1 cellular context compared by ENCODE assay signal in the genomic region with DNA sequence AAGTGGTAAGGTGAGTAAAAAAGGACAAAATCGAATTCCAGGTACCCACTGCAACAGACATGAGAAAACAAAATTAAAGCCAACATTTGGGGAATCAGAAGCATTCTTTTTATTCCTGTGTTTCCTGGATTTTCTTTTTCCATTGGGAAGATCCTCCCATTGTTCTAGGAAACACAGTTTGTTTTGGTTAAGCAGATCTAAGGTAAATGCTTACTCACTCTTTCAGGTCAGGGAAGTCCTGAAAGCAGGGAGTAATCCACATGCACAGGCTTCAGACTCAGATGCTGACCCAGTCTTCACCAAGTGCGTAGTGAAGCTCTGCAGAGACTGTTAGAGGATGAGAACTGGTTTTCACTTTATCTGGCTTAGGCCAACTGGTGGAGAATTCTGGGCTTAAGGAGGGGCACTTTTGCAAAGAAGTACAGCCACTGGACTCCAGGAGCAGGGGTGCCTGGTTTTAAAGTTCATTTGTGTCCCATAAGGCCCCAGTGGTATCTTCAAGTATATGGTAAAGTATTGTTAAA.
TF ChIP-seq lines count a peak whose summit lies in the region.

No MANE protein-coding gene starts in this region.

TF ChIP-seq in GM23338, 12 proteins besides CTCF, POLR2A, EP300 and RAD21 (continued from another document):
- TF ChIP-seq, protein P1, sequence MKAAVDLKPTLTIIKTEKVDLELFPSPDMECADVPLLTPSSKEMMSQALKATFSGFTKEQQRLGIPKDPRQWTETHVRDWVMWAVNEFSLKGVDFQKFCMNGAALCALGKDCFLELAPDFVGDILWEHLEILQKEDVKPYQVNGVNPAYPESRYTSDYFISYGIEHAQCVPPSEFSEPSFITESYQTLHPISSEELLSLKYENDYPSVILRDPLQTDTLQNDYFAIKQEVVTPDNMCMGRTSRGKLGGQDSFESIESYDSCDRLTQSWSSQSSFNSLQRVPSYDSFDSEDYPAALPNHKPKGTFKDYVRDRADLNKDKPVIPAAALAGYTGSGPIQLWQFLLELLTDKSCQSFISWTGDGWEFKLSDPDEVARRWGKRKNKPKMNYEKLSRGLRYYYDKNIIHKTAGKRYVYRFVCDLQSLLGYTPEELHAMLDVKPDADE (IDR thresholded peaks at IDR 0.05): no peak
- TF ChIP-seq, protein P2, sequence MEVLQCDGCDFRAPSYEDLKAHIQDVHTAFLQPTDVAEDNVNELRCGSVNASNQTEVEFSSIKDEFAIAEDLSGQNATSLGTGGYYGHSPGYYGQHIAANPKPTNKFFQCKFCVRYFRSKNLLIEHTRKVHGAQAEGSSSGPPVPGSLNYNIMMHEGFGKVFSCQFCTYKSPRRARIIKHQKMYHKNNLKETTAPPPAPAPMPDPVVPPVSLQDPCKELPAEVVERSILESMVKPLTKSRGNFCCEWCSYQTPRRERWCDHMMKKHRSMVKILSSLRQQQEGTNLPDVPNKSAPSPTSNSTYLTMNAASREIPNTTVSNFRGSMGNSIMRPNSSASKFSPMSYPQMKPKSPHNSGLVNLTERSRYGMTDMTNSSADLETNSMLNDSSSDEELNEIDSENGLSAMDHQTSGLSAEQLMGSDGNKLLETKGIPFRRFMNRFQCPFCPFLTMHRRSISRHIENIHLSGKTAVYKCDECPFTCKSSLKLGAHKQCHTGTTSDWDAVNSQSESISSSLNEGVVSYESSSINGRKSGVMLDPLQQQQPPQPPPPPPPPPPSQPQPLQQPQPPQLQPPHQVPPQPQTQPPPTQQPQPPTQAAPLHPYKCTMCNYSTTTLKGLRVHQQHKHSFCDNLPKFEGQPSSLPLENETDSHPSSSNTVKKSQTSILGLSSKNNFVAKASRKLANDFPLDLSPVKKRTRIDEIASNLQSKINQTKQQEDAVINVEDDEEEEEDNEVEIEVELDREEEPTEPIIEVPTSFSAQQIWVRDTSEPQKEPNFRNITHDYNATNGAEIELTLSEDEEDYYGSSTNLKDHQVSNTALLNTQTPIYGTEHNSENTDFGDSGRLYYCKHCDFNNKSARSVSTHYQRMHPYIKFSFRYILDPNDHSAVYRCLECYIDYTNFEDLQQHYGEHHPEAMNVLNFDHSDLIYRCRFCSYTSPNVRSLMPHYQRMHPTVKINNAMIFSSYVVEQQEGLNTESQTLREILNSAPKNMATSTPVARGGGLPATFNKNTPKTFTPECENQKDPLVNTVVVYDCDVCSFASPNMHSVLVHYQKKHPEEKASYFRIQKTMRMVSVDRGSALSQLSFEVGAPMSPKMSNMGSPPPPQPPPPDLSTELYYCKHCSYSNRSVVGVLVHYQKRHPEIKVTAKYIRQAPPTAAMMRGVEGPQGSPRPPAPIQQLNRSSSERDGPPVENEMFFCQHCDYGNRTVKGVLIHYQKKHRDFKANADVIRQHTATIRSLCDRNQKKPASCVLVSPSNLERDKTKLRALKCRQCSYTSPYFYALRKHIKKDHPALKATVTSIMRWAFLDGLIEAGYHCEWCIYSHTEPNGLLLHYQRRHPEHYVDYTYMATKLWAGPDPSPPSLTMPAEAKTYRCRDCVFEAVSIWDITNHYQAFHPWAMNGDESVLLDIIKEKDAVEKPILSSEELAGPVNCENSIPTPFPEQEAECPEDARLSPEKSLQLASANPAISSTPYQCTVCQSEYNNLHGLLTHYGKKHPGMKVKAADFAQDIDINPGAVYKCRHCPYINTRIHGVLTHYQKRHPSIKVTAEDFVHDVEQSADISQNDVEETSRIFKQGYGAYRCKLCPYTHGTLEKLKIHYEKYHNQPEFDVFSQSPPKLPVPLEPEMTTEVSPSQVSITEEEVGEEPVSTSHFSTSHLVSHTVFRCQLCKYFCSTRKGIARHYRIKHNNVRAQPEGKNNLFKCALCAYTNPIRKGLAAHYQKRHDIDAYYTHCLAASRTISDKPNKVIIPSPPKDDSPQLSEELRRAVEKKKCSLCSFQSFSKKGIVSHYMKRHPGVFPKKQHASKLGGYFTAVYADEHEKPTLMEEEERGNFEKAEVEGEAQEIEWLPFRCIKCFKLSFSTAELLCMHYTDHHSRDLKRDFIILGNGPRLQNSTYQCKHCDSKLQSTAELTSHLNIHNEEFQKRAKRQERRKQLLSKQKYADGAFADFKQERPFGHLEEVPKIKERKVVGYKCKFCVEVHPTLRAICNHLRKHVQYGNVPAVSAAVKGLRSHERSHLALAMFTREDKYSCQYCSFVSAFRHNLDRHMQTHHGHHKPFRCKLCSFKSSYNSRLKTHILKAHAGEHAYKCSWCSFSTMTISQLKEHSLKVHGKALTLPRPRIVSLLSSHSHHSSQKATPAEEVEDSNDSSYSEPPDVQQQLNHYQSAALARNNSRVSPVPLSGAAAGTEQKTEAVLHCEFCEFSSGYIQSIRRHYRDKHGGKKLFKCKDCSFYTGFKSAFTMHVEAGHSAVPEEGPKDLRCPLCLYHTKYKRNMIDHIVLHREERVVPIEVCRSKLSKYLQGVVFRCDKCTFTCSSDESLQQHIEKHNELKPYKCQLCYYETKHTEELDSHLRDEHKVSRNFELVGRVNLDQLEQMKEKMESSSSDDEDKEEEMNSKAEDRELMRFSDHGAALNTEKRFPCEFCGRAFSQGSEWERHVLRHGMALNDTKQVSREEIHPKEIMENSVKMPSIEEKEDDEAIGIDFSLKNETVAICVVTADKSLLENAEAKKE (CRISPR knock-in tag; IDR thresholded peaks at IDR 0.05): no peak
- no peak for TF ChIP-seq EZH2phosphoT487 (IDR thresholded peaks at IDR 0.05; ENCODE audit: unreplicated experiment)
- no peak for TF ChIP-seq ZNF331 (CRISPR knock-in tag; IDR thresholded peaks at IDR 0.05; ENCODE audit: low read depth)
